In genomic region chr17:40100669-40101366, GRCh38 we compare ENCODE assay signal across 1 cellular context.
A peak's percentile ranks its signal among the peaks of the same experiment; 100 is the strongest.
TF ChIP-seq lines count a peak whose summit lies in the region.

No MANE protein-coding gene starts in this region.

TF ChIP-seq in GM12878, 131 proteins besides CTCF, POLR2A, EP300 and RAD21 (continued from another document):
- TF ChIP-seq ZNF592 (IDR thresholded peaks at IDR 0.05) (no peak), USF2 (IDR thresholded peaks at IDR 0.05; ENCODE audit: borderline replicate concordance, low read depth, low read length) (peak; percentile 77), BCL3 (IDR thresholded peaks at IDR 0.05; ENCODE audit: borderline replicate concordance, insufficient read depth, low read depth, low read length, poor library complexity, severe bottlenecking) (no peak), CREB1 (IDR thresholded peaks at IDR 0.05; ENCODE audit: low read depth) (0 out of 2 replicates have a peak, but pooled peaks have one; percentile 39), MEF2A (IDR thresholded peaks at IDR 0.05; ENCODE audit: insufficient read depth, low read depth, low read length) (no peak), NR2C1 (IDR thresholded peaks at IDR 0.05) (no peak), BRCA1 (IDR thresholded peaks at IDR 0.05; ENCODE audit: low read depth, low read length) (no peak), TCF12 (IDR thresholded peaks at IDR 0.05; ENCODE audit: low read depth, low read length) (no peak), MAX (IDR thresholded peaks at IDR 0.05; ENCODE audit: low read depth, low read length) (peak; percentile 93), TAF1 (IDR thresholded peaks at IDR 0.05; ENCODE audit: borderline replicate concordance, low read depth, low read length) (no peak), ZNF24 (IDR thresholded peaks at IDR 0.05) (no peak), RELB (IDR thresholded peaks at IDR 0.05; ENCODE audit: low read depth) (peak; percentile 61; the same call in 1 of the 2 replicates)
